Comparison of ENCODE assay signal across 17 cellular contexts in the genomic region with DNA sequence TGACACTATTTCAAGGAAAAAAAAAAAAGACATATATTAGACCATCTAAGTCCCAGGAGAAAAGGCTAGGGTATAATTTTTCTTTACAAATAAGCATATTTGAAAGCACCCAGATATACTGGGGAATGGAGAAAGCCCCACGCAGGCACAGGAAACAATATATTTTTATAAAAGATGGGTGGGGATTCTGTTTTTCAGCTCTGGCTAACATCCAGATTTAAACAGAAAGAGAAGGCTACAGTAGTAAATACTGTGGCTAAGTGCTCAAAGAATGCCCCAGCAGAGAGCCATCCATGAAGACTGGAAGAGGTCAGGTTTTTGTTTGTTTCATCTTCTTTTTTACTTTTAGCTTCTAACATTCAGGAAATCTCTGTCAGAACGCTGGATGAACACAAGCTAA. TPM values are rescaled to one million over a fixed set of nuclear protein-coding genes. Genes with fewer than 3 reads are reported as not detected.
DNase-seq lines count a peak whose midpoint lies in the region; ATAC-seq and TF ChIP-seq lines count a peak whose summit lies in the region.
"Had no signal": no experiment of that assay in that cellular context is flagged by ENCODE, and none has a peak within 500 bp of the region (broad histone marks: within the 10 kb centered on the region; RNA-seq: fewer than 3 reads in every experiment).

No MANE protein-coding gene starts in this region.

- no peaks in the 10 kb centered on the region for H3K4me1 ChIP-seq in CD4-positive, CD25-positive, alpha-beta regulatory T cell (ENCODE audit: control insufficient read depth, insufficient read depth, low read length, poor library complexity, severe bottlenecking)
- H3K4me1 ChIP-seq in lower lobe of right lung: no peaks in the 10 kb centered on the region
- H3K4me1 ChIP-seq: A549 had no signal

- no peak overlapping the region for H3K4me3 ChIP-seq in CD4-positive, CD25-positive, alpha-beta regulatory T cell (ENCODE audit: low read depth, low read length)
- no peak overlapping the region for H3K4me3 ChIP-seq in lower lobe of right lung
- H3K4me3 ChIP-seq: A549 had no signal

- H3K27ac ChIP-seq in CD4-positive, CD25-positive, alpha-beta regulatory T cell (ENCODE audit: insufficient read depth, low read length, poor library complexity, severe bottlenecking): no peak overlapping the region
- H3K27ac ChIP-seq in CD4-positive, alpha-beta T cell (ENCODE audit: low read depth, low read length): no peak overlapping the region
- H3K27ac ChIP-seq in lower lobe of right lung: no peak overlapping the region
- H3K27ac ChIP-seq: A549 had no signal

- no peaks in the 10 kb centered on the region for H3K27me3 ChIP-seq in CD4-positive, CD25-positive, alpha-beta regulatory T cell (ENCODE audit: control insufficient read depth, insufficient read depth, low read length)
- no peaks in the 10 kb centered on the region for H3K27me3 ChIP-seq in CD4-positive, alpha-beta T cell (ENCODE audit: control insufficient read depth, insufficient read depth, low read length)
- no peaks in the 10 kb centered on the region for H3K27me3 ChIP-seq in lower lobe of right lung (ENCODE audit: low read depth)

- POLR2A ChIA-PET in CD4-positive, alpha-beta T cell (lab: Charles Lee): interaction anchor here (0.7 to 2.6 kb wide), 8 partner anchors 10 to 115 kb away, joined by 3 to 27 read pairs (median 5); a partner anchor contains a TSS

- intact Hi-C loops in CD4-positive, alpha-beta T cell (cut with DNase I, micrococcal nuclease): no loop called here
- intact Hi-C loops in lower lobe of right lung (cut with DNase I) (no loop called here), head of caudate nucleus (cut with DNase I) (no loop called here)

- H3K36me3 Mint-ChIP-seq in CD4-positive, CD25-positive, alpha-beta regulatory T cell: peaks cover 58% of the 10 kb centered on the region
- peaks cover 90% of the 10 kb centered on the region for H3K36me3 Mint-ChIP-seq in CD4-positive, alpha-beta T cell (ENCODE audit: low read depth)
- H3K36me3 Mint-ChIP-seq in activated naive CD8-positive, alpha-beta T cell treated with anti-CD3 and anti-CD28 coated beads for 36 hours: peaks cover 68% of the 10 kb centered on the region

- peaks cover 54% of the 10 kb centered on the region for H3K36me3 ChIP-seq in CD4-positive, CD25-positive, alpha-beta regulatory T cell (ENCODE audit: control insufficient read depth, insufficient read depth, low read length)
- H3K36me3 ChIP-seq in lower lobe of right lung: peaks cover 27% of the 10 kb centered on the region

- CTCF ChIA-PET in CD4-positive, alpha-beta T cell (lab: Charles Lee): no interaction called here

- peaks cover 9 to 66% (median 28%) of the 10 kb centered on the region in 7 donors for H3K9me3 Mint-ChIP-seq in CD4-positive, CD25-positive, alpha-beta regulatory T cell
- H3K9me3 Mint-ChIP-seq in CD4-positive, alpha-beta T cell: peaks cover 13% of the 10 kb centered on the region
- peaks cover 34% of the 10 kb centered on the region for H3K9me3 Mint-ChIP-seq in activated naive CD8-positive, alpha-beta T cell treated with anti-CD3 and anti-CD28 coated beads for 36 hours

- ATAC-seq in CD4-positive, CD25-positive, alpha-beta regulatory T cell (ENCODE audit: low read depth in 2 of 2): peak in 1 of 2 donors; percentile 56
- no peak for ATAC-seq in CD4-positive, alpha-beta T cell (ENCODE audit: poor library complexity)
- ATAC-seq in lower lobe of right lung: no peak
- ATAC-seq: A549 had no signal

- peaks cover 18 to 58% (median 21%) of the 10 kb centered on the region in 4 donors for H3K4me1 Mint-ChIP-seq in CD4-positive, CD25-positive, alpha-beta regulatory T cell
- H3K4me1 Mint-ChIP-seq in CD4-positive, alpha-beta T cell (ENCODE audit: low read depth): peaks cover 63% of the 10 kb centered on the region
- H3K4me1 Mint-ChIP-seq in activated naive CD8-positive, alpha-beta T cell treated with anti-CD3 and anti-CD28 coated beads for 36 hours: peaks cover 29% of the 10 kb centered on the region
- H3K4me1 Mint-ChIP-seq: CD14-positive monocyte, H9 had no signal

- no peak for TF ChIP-seq CTCF in CD4-positive, alpha-beta T cell (IDR thresholded peaks at IDR 0.05)
- TF ChIP-seq CTCF in lower lobe of right lung (IDR thresholded peaks at IDR 0.05): no peak

- peak overlapping the region in 2 of 3 donors; percentile 69 to 89 for H3K27ac Mint-ChIP-seq in CD4-positive, CD25-positive, alpha-beta regulatory T cell
- H3K27ac Mint-ChIP-seq in CD4-positive, alpha-beta T cell: peak overlapping the region; percentile 86
- H3K27ac Mint-ChIP-seq in activated naive CD8-positive, alpha-beta T cell treated with anti-CD3 and anti-CD28 coated beads for 36 hours: peak overlapping the region; percentile 42
- H3K27ac Mint-ChIP-seq: CD14-positive monocyte, H9, IgD-negative memory B cell had no signal

- H3K4me3 Mint-ChIP-seq in CD4-positive, CD25-positive, alpha-beta regulatory T cell: peak overlapping the region in 2 of 4 donors; percentile 36 to 67
- peak overlapping the region; percentile 50 for H3K4me3 Mint-ChIP-seq in CD4-positive, alpha-beta T cell
- no peak overlapping the region for H3K4me3 Mint-ChIP-seq in activated naive CD8-positive, alpha-beta T cell treated with anti-CD3 and anti-CD28 coated beads for 36 hours
- H3K4me3 Mint-ChIP-seq: CD14-positive monocyte, H9 had no signal

- DNase-seq in CD4-positive, CD25-positive, alpha-beta regulatory T cell: no peak
- DNase-seq in CD4-positive, alpha-beta T cell: no peak
- DNase-seq in activated naive CD8-positive, alpha-beta T cell treated with anti-CD3 and anti-CD28 coated beads for 36 hours: no peak
- peak; percentile 9 for DNase-seq in medulla oblongata (ENCODE audit: extremely low spot score)
- no peak for DNase-seq in lower lobe of right lung
- no peak for DNase-seq in NCI-H82 (lab: John Stamatoyannopoulos, UW)
- DNase-seq in RKO (ENCODE audit: low spot score): no peak
- DNase-seq in head of caudate nucleus: no peak
- DNase-seq: COR-L47, DND-41, GDM1, GOT3, H9 had no signal

- H3K9me3 ChIP-seq in CD4-positive, CD25-positive, alpha-beta regulatory T cell (ENCODE audit: control insufficient read depth in 2 of 2, low read length in 2 of 2): peaks cover 79 to 87% of the 10 kb centered on the region in 2 experiments
- peaks cover 58% of the 10 kb centered on the region for H3K9me3 ChIP-seq in CD4-positive, alpha-beta T cell (ENCODE audit: control insufficient read depth, low read length)
- H3K9me3 ChIP-seq in lower lobe of right lung: peaks cover 88% of the 10 kb centered on the region

- no peaks in the 10 kb centered on the region for H3K27me3 Mint-ChIP-seq in CD4-positive, CD25-positive, alpha-beta regulatory T cell
- no peaks in the 10 kb centered on the region for H3K27me3 Mint-ChIP-seq in CD4-positive, alpha-beta T cell
- no peaks in the 10 kb centered on the region for H3K27me3 Mint-ChIP-seq in activated naive CD8-positive, alpha-beta T cell treated with anti-CD3 and anti-CD28 coated beads for 36 hours
- H3K27me3 Mint-ChIP-seq: IgD-negative memory B cell had no signal

RNA-seq across cellular contexts. Expression of a gene that starts 16.0 kb away (rescaled TPM):
- 22.9 TPM for total RNA-seq in CD4-positive, CD25-positive, alpha-beta regulatory T cell
- polyA plus RNA-seq in CD4-positive, CD25-positive, alpha-beta regulatory T cell: 10 to 100 TPM; 22.5 to 27.0 (median 24.3) TPM
- total RNA-seq in CD4-positive, alpha-beta T cell: 10 to 100 TPM; 30.4 to 31.4 TPM
- total RNA-seq in activated naive CD8-positive, alpha-beta T cell treated with anti-CD3 and anti-CD28 coated beads for 36 hours: 1 to 10 TPM; 5.6 to 6.6 TPM
- total RNA-seq in lower lobe of right lung: 12.8 TPM

RNA-seq across cellular contexts. Expression of a gene that starts 54.7 kb away (rescaled TPM):
- total RNA-seq in CD4-positive, CD25-positive, alpha-beta regulatory T cell: 1.2 TPM
- 10 to 100 TPM in 1 of 4 donors, 1 to 10 TPM in 3; 4.0 to 10.1 (median 6.7) TPM for polyA plus RNA-seq in CD4-positive, CD25-positive, alpha-beta regulatory T cell
- total RNA-seq in CD4-positive, alpha-beta T cell: 1 to 10 TPM; 4.5 to 5.1 TPM
- 1 to 10 TPM; 2.8 to 4.5 TPM for total RNA-seq in activated naive CD8-positive, alpha-beta T cell treated with anti-CD3 and anti-CD28 coated beads for 36 hours
- 2.3 TPM for total RNA-seq in lower lobe of right lung
- total RNA-seq: HT1080 had no signal
- polyA plus RNA-seq: A549 had no signal
